Comparison of ENCODE assay signal across 20 cellular contexts in the genomic region with DNA sequence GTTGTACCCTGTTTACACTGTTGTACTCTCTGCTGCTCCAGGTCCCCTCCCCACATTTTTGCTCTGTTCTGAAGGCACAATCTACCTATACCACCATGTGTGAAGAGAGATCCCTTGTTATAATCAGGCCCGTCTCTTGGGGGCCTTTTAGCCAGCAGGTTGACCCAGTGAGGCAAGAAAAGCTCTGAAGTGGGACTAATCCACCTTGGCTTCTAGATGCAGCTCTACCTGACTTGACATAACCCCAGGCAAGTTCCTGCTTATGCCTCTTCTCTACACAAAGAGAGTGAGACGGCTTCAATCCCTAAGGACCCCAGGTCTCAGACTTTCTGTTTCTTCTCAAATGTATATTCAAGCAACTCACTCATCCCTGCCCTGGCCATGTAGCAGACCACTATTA.
"Had no signal": no experiment of that assay in that cellular context is flagged by ENCODE, and none has a peak within 500 bp of the region (broad histone marks: within the 10 kb centered on the region; RNA-seq: fewer than 3 reads in every experiment).

No MANE protein-coding gene starts in this region.

- H3K27me3 ChIP-seq: colonic mucosa, dorsolateral prefrontal cortex, esophagus squamous epithelium, gastrocnemius medialis, heart right ventricle, left lung had no signal

- H3K4me3 ChIP-seq: colonic mucosa, dorsolateral prefrontal cortex, esophagus squamous epithelium, gastrocnemius medialis, heart right ventricle, left lung, lower lobe of right lung, mucosa of descending colon had no signal

- H3K27ac ChIP-seq: colonic mucosa, dorsolateral prefrontal cortex, esophagus squamous epithelium, gastrocnemius medialis, heart right ventricle, left lung, lower lobe of right lung had no signal

- H3K36me3 ChIP-seq: colonic mucosa, esophagus squamous epithelium, gastrocnemius medialis, heart right ventricle, left lung, lower lobe of right lung had no signal

- ATAC-seq: gastrocnemius medialis, heart right ventricle, left cardiac atrium, left lung, left ventricle myocardium superior, lower lobe of right lung, mucosa of descending colon had no signal

- H3K4me1 ChIP-seq: colonic mucosa, esophagus squamous epithelium, gastrocnemius medialis, heart right ventricle, left lung, lower lobe of right lung had no signal

- DNase-seq: colonic mucosa; dermis blood vessel endothelial cell; dorsolateral prefrontal cortex; effector CD4-positive, alpha-beta T cell; effector memory CD4-positive, alpha-beta T cell; esophagus squamous epithelium; foreskin fibroblast; foreskin melanocyte; gastrocnemius medialis; glutamatergic neuron; head of caudate nucleus; heart right ventricle; hippocampal formation; left cardiac atrium; left lung; left ventricle myocardium superior; lower lobe of right lung; mesenchymal stem cell; mucosa of descending colon; naive B cell had no signal

- H3K9me3 ChIP-seq: colonic mucosa, esophagus squamous epithelium, gastrocnemius medialis, left lung, lower lobe of right lung, mucosa of descending colon had no signal
